Comparison of ENCODE assay signal across 8 cellular contexts in genomic region chrX:80808854-80809493, GRCh38. TPM values are rescaled to one million over a fixed set of nuclear protein-coding genes. Genes with fewer than 3 reads are reported as not detected.
DNase-seq lines count a peak whose midpoint lies in the region; ATAC-seq and TF ChIP-seq lines count a peak whose summit lies in the region.

No MANE protein-coding gene starts in this region.

- intact Hi-C loops in cardiac septum (cut with DNase I) (no loop called here), gastrocnemius medialis (cut with DNase I; ENCODE audit: low total_unique reads) (no loop called here)

- H3K4me1 ChIP-seq in cardiac muscle cell (ENCODE audit: low read depth) (no peaks in the 10 kb centered on the region), RWPE2 (ENCODE audit: insufficient read depth, poor library complexity, severe bottlenecking) (no peaks in the 10 kb centered on the region), iPS-15b (ENCODE audit: control insufficient read depth, insufficient read depth, low read length) (no peaks in the 10 kb centered on the region), gastrocnemius medialis (peaks cover 0 to 5% of the 10 kb centered on the region in 2 donors)

- in situ Hi-C loops in gastrocnemius medialis (cut with MboI; ENCODE audit: low sequenced_read_pairs in 4 of 4), result loop anchor here in 1 of 4 donors (25.0 kb wide), 1 partner anchor 303 kb away; no protein-coding TSS in a partner anchor

- ATAC-seq in RWPE2 (ENCODE audit: low read depth) (peak; percentile 35), gastrocnemius medialis (peak; percentile 13 to 27), GM21447 (IDR thresholded peaks at IDR 0.05; ENCODE audit: unreplicated experiment) (no peak)

- no peak for TF ChIP-seq POLR2A in gastrocnemius medialis (IDR thresholded peaks at IDR 0.05)

- H3K27me3 ChIP-seq in cardiac muscle cell, result no peaks in the 10 kb centered on the region
- no peaks in the 10 kb centered on the region for H3K27me3 ChIP-seq in RWPE2 (ENCODE audit: insufficient read depth, poor library complexity, severe bottlenecking)
- H3K27me3 ChIP-seq in iPS-15b (ENCODE audit: control insufficient read depth, insufficient read depth, low read length), result no peaks in the 10 kb centered on the region
- no peaks in the 10 kb centered on the region for H3K27me3 ChIP-seq in gastrocnemius medialis

- H3K9ac ChIP-seq in iPS-15b (ENCODE audit: low read depth, low read length), result peak overlapping the region; percentile 60

- DNase-seq in cardiac muscle cell (ENCODE audit: low read depth in 1 of 2, low spot score in 1 of 2) (peak; percentile 10 to 12), cardiac septum (ENCODE audit: low spot score) (no peak), RWPE2 (ENCODE audit: low spot score) (peak; percentile 36), gastrocnemius medialis (peak; percentile 4 to 21), HuH-7 (ENCODE audit: low spot score) (no peak)

- H3K36me3 ChIP-seq in cardiac muscle cell, result no peaks in the 10 kb centered on the region
- H3K36me3 ChIP-seq in RWPE2 (ENCODE audit: low read depth), result no peaks in the 10 kb centered on the region
- H3K36me3 ChIP-seq in iPS-15b (ENCODE audit: control insufficient read depth, insufficient read depth, low read length), result no peaks in the 10 kb centered on the region
- H3K36me3 ChIP-seq in gastrocnemius medialis, result no peaks in the 10 kb centered on the region

- peak overlapping the region; percentile 78 for H3K4me3 ChIP-seq in cardiac muscle cell
- peak overlapping the region; percentile 53 for H3K4me3 ChIP-seq in RWPE2 (ENCODE audit: severe bottlenecking)
- peak overlapping the region; percentile 82 for H3K4me3 ChIP-seq in iPS-15b (ENCODE audit: low read depth, low read length)
- peak overlapping the region; percentile 65 to 87 (median 82) for H3K4me3 ChIP-seq in gastrocnemius medialis

- H3K27ac ChIP-seq in cardiac muscle cell (peak overlapping the region; percentile 43), RWPE2 (ENCODE audit: poor library complexity, severe bottlenecking) (peak overlapping the region; percentile 58), angular gyrus (ENCODE audit: low read depth, low read length) (peak overlapping the region; percentile 76), gastrocnemius medialis (peak overlapping the region; percentile 80 to 91 (median 90))

- TF ChIP-seq CTCF in cardiac muscle cell (IDR thresholded peaks at IDR 0.05; ENCODE audit: low read depth, low read length) (no peak), RWPE2 (IDR thresholded peaks at IDR 0.05; ENCODE audit: poor library complexity, severe bottlenecking) (no peak), gastrocnemius medialis (IDR thresholded peaks at IDR 0.05 in 4 of 5, conservative IDR thresholded peaks at IDR 0.05 in 1 of 5) (no peak)

- H3K9me3 ChIP-seq in cardiac muscle cell (ENCODE audit: low read depth) (no peaks in the 10 kb centered on the region), RWPE2 (ENCODE audit: severe bottlenecking) (no peaks in the 10 kb centered on the region), iPS-15b (ENCODE audit: control insufficient read depth, insufficient read depth, low read length) (no peaks in the 10 kb centered on the region), gastrocnemius medialis (no peaks in the 10 kb centered on the region)

RNA-seq across cellular contexts. Expression of gene BRWD3, which starts 0.7 kb away (rescaled TPM):
- total RNA-seq in cardiac muscle cell (8.8 and 13.6 TPM in 2 replicates), cardiac septum (5.6 TPM), gastrocnemius medialis (10 to 100 TPM in 1 of 4 donors, 1 to 10 TPM in 3; 1.9 to 30.0 (median 3.3) TPM)
- polyA plus RNA-seq in cardiac muscle cell, result 3.1 TPM in 2 replicates

Comparison
In these comparisons a context has a peak if more than half of its experiments do, and no peak if none do; other contexts are left out.
1. DNase-seq: peak in cardiac muscle cell (2 of 2), RWPE2 (single experiment) and gastrocnemius medialis (2 of 2); none in cardiac septum (single experiment) and HuH-7 (single experiment).
2. Peak in every context shown above with its lines, with median percentiles within 50 percentile points of each other: H3K27ac ChIP-seq and H3K4me3 ChIP-seq.